ENCODE assay signal across 12 cellular contexts in the genomic region with DNA sequence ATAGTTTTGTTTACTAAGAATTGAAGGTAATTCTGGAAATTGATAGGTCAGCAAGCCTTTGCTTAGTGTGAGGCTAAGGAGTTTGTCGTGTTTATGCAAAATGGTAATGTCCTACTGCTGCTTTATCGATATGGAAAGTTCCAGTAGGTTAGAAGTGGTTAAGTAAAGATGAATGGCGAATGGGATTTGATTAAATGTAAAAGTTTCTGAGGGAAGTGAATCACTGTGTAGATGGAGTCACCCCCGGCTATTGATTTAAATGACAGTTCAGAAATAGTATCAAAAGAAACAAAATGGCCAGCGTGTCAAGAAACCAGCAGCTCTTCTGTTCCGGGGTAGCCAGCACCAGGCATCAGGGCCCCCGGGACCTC.
"Had no signal": no experiment of that assay in that cellular context is flagged by ENCODE, and none has a peak within 500 bp of the region (broad histone marks: within the 10 kb centered on the region; RNA-seq: fewer than 3 reads in every experiment).

No MANE protein-coding gene starts in this region.

- H3K4me3 ChIP-seq: left ventricle myocardium inferior, suprapubic skin had no signal

- H3K4me3 Mint-ChIP-seq: brain, endodermal cell, mesothelial cell of epicardium had no signal

- H3K9me3 Mint-ChIP-seq: endodermal cell had no signal

- DNase-seq: activated CD4-positive, CD25-positive, alpha-beta regulatory T cell treated with anti-CD3 and anti-CD28 coated beads, Interleukin-2, amount 50 U/mL, for 72 hours; activated effector memory CD4-positive, alpha-beta T cell treated with anti-CD3 and anti-CD28 coated beads, Interleukin-2, amount 50 U/mL, for 16 hours; amygdala; cerebellar nuclear complex; dermis blood vessel endothelial cell; erythroblast; left ventricle myocardium inferior; SHP77 had no signal

- H3K27me3 ChIP-seq: suprapubic skin had no signal

- H3K27ac ChIP-seq: left ventricle myocardium inferior, suprapubic skin had no signal

- H3K36me3 ChIP-seq: left ventricle myocardium inferior, suprapubic skin had no signal

- H3K27ac Mint-ChIP-seq: brain, endodermal cell, mesothelial cell of epicardium had no signal

- H3K9me3 ChIP-seq: left ventricle myocardium inferior, suprapubic skin had no signal
